In genomic region chr17:4714342-4715070, GRCh38 we compare ENCODE assay signal across 8 cellular contexts. TPM values are rescaled to one million over a fixed set of nuclear protein-coding genes. Genes with fewer than 3 reads are reported as not detected.
DNase-seq lines count a peak whose midpoint lies in the region; ATAC-seq, FAIRE-seq and TF ChIP-seq lines count a peak whose summit lies in the region.
"Not testable (repeated sequence)": the region's sequence is repeated elsewhere in the genome, so short reads cannot be mapped to it uniquely, and the experiment has no call there.
"Had no signal": no experiment of that assay in that cellular context is flagged by ENCODE, and none has a peak within 500 bp of the region (broad histone marks: within the 10 kb centered on the region; RNA-seq: fewer than 3 reads in every experiment).

No MANE protein-coding gene starts in this region.

- 95% methylated on average over 8 of the region's 15 CpGs for WGBS in HepG2 (ENCODE audit: low lambda C conversion rate)
- WGBS in spleen, 5 donors = 31 to 54% (median 44%) methylated on average over 8 to 11 of the region's 15 CpGs

- intact Hi-C loops in activated CD4-positive, alpha-beta memory T cell treated with anti-CD3 and anti-CD28 coated beads for 36 hours (cut with micrococcal nuclease) = loop anchor here (1.0 to 10.0 kb wide), 2 partner anchors 14 to 570 kb away; partner anchors contain the start of genes CYB5D2 and ZZEF1
- intact Hi-C loops in HepG2 (cut with micrococcal nuclease; ENCODE audit: unreplicated experiment) = loop anchor here (10.0 kb wide), 1 partner anchor 250 kb away; the partner anchor contains the start of gene SPAG7
- intact Hi-C loops in spleen (cut with DNase I; ENCODE audit: low total_unique reads) = loop anchor here (10.0 kb wide), 1 partner anchor 80 kb away; the partner anchor contains the start of gene PSMB6

- in situ Hi-C loops in HepG2 (cut with HindIII; ENCODE audit: extremely low pct_ligation_motif_present, low pct_unique_long_range_greater_than_20kb) = not testable (repeated sequence)

- FAIRE-seq in HepG2 (lab: Jason Lieb, UNC) = peak; percentile 37

- BruUV-seq in HepG2 (replicated peaks; lab: Mats Ljungman, UMichigan) = not testable (repeated sequence)

- peak overlapping the region; percentile 72 for H3K4me3 Mint-ChIP-seq in activated CD4-positive, alpha-beta memory T cell treated with anti-CD3 and anti-CD28 coated beads for 36 hours
- H3K4me3 Mint-ChIP-seq in activated naive CD8-positive, alpha-beta T cell = peak overlapping the region; percentile 81

- TF ChIP-seq RAD21 in HepG2 (CRISPR knock-in tag; IDR thresholded peaks at IDR 0.05) = not testable (repeated sequence)

- peaks cover 12% of the 10 kb centered on the region for H3K9me3 ChIP-seq in BLaER1
- H3K9me3 ChIP-seq in KOPT-K1 (ENCODE audit: insufficient read depth, low read length, poor library complexity, severe bottlenecking); HepG2 (ENCODE audit: low read length); spleen: not testable (repeated sequence)

- peak overlapping the region; percentile 53 for H3K9ac ChIP-seq in BLaER1
- H3K9ac ChIP-seq in HepG2 (ENCODE audit: insufficient read depth, low read depth, low read length) = not testable (repeated sequence)

- peaks cover 41% of the 10 kb centered on the region for H3K4me1 Mint-ChIP-seq in activated CD4-positive, alpha-beta memory T cell treated with anti-CD3 and anti-CD28 coated beads for 36 hours (ENCODE audit: low read depth)
- H3K4me1 Mint-ChIP-seq in activated naive CD8-positive, alpha-beta T cell (ENCODE audit: low read depth) = peaks cover 48% of the 10 kb centered on the region

- TF ChIP-seq EP300 in HepG2 (IDR thresholded peaks at IDR 0.05; ENCODE audit: low read depth in 2 of 2, low read length in 2 of 2); HepG2 (CRISPR knock-in tag; IDR thresholded peaks at IDR 0.05; ENCODE audit: borderline replicate concordance): not testable (repeated sequence)

- H3K36me3 ChIP-seq in BLaER1 (peaks cover 38% of the 10 kb centered on the region), KOPT-K1 (ENCODE audit: insufficient read depth, low read length) (peaks cover 41% of the 10 kb centered on the region), HepG2 (replicated peaks in 1 of 2; ENCODE audit: control insufficient read depth in 1 of 2, insufficient read depth in 2 of 2, low read length in 2 of 2) (peaks cover 11 to 32% of the 10 kb centered on the region in 2 experiments; a peak in 4 of 5 replicates), spleen (peaks cover 0 to 60% (median 37%) of the 10 kb centered on the region in 6 donors)

- H3K4me2 ChIP-seq in BLaER1 = peak overlapping the region; percentile 91
- H3K4me2 ChIP-seq in HepG2 (ENCODE audit: low read depth, low read length) = not testable (repeated sequence)

- CTCF ChIA-PET in activated CD4-positive, alpha-beta memory T cell treated with anti-CD3 and anti-CD28 coated beads for 36 hours (lab: Charles Lee) = interaction anchor here (1.1 to 1.9 kb wide), 2 partner anchors 76 to 148 kb away, joined by 4 to 8 read pairs; no protein-coding TSS in a partner anchor
- CTCF ChIA-PET in HepG2 (lab: Yijun Ruan, JAX; ENCODE audit: low intra/inter-chr PET ratio, low total read pairs) = not testable (repeated sequence)

- not testable (repeated sequence) for H3K9me3 Mint-ChIP-seq in activated CD4-positive, alpha-beta memory T cell treated with anti-CD3 and anti-CD28 coated beads for 36 hours; activated naive CD8-positive, alpha-beta T cell (ENCODE audit: low read depth)

- peaks cover 19% of the 10 kb centered on the region for H3K79me2 ChIP-seq in HepG2 (ENCODE audit: insufficient read depth, low read length)

- H3K27me3 Mint-ChIP-seq in activated CD4-positive, alpha-beta memory T cell treated with anti-CD3 and anti-CD28 coated beads for 36 hours; activated naive CD8-positive, alpha-beta T cell: not testable (repeated sequence)

- H3K27ac Mint-ChIP-seq in activated CD4-positive, alpha-beta memory T cell treated with anti-CD3 and anti-CD28 coated beads for 36 hours = peak overlapping the region; percentile 94
- peak overlapping the region; percentile 93 for H3K27ac Mint-ChIP-seq in activated naive CD8-positive, alpha-beta T cell

- peak overlapping the region; percentile 49 for H3K4me3 ChIP-seq in BLaER1
- H3K4me3 ChIP-seq in HepG2 (replicated peaks in 1 of 3; ENCODE audit: insufficient read depth in 1 of 3, low read depth in 2 of 3, low read length in 3 of 3) = not testable (repeated sequence)
- H3K4me3 ChIP-seq in spleen = peak overlapping the region in 5 of 8 donors; percentile 7 to 93 (median 21)

- peak overlapping the region; percentile 84 for H3K27ac ChIP-seq in BLaER1
- H3K27ac ChIP-seq in KOPT-K1 (ENCODE audit: low read depth, low read length, poor library complexity, severe bottlenecking) = peak overlapping the region; percentile 80
- H3K27ac ChIP-seq in HepG2 (ENCODE audit: extremely low read length, insufficient read depth, low read length) = not testable (repeated sequence)
- peak overlapping the region in 7 of 8 donors; percentile 74 to 99 (median 96) for H3K27ac ChIP-seq in spleen

- not testable (repeated sequence) for TF ChIP-seq POLR2A in HepG2 (IDR thresholded peaks at IDR 0.05; ENCODE audit: insufficient read depth in 1 of 2, low read depth in 2 of 2, low read length in 2 of 2); spleen (IDR thresholded peaks at IDR 0.05)

- not testable (repeated sequence) for H2AFZ ChIP-seq in HepG2 (ENCODE audit: low read length)

- H3K4me1 ChIP-seq in BLaER1 (peaks cover 89% of the 10 kb centered on the region), HepG2 (ENCODE audit: insufficient read depth, low read length) (peaks cover 40% of the 10 kb centered on the region), spleen (peaks cover 23 to 92% (median 65%) of the 10 kb centered on the region in 6 donors)

- not testable (repeated sequence) for TF ChIP-seq CTCF in HepG2 (CRISPR knock-in tag; IDR thresholded peaks at IDR 0.05); spleen (IDR thresholded peaks at IDR 0.05 in 8 of 11, conservative IDR thresholded peaks at IDR 0.05 in 3 of 11)

- not testable (repeated sequence) for DNase-seq in activated CD4-positive, alpha-beta memory T cell treated with anti-CD3 and anti-CD28 coated beads for 36 hours; HepG2 (ENCODE audit: low spot score); spleen

- POLR2A ChIA-PET in activated CD4-positive, alpha-beta memory T cell treated with anti-CD3 and anti-CD28 coated beads for 36 hours (lab: Charles Lee) = interaction anchor here (0.5 to 0.9 kb wide), 3 partner anchors 13 to 185 kb away, joined by 3 to 5 read pairs (median 3); partner anchors contain the start of gene C17orf107
- POLR2A ChIA-PET in HepG2 (lab: Yijun Ruan, JAX) = interaction anchor here (1.2 kb wide), 1 partner anchor 16 kb away, joined by 3 read pairs; no protein-coding TSS in a partner anchor

- peaks cover 15% of the 10 kb centered on the region for H4K20me1 ChIP-seq in BLaER1
- H4K20me1 ChIP-seq in HepG2 (ENCODE audit: insufficient read depth, low read length) = not testable (repeated sequence)

- peaks cover 40% of the 10 kb centered on the region for H3K36me3 Mint-ChIP-seq in activated CD4-positive, alpha-beta memory T cell treated with anti-CD3 and anti-CD28 coated beads for 36 hours
- H3K36me3 Mint-ChIP-seq in activated naive CD8-positive, alpha-beta T cell = not testable (repeated sequence)

- not testable (repeated sequence) for ATAC-seq in HepG2

- not testable (repeated sequence) for H3K27me3 ChIP-seq in BLaER1; HepG2 (ENCODE audit: control insufficient read depth in 1 of 2, insufficient read depth in 2 of 2, low read length in 2 of 2); spleen (replicated peaks in 1 of 7)

RNA-seq across cellular contexts. Expression of gene ARRB2, which starts 4.1 kb away (rescaled TPM):
- 100 to 1,000 TPM; 210 to 226 TPM for total RNA-seq in activated CD4-positive, alpha-beta memory T cell treated with anti-CD3 and anti-CD28 coated beads for 36 hours
- 15.5 and 21.5 TPM in 2 replicates for total RNA-seq in HepG2 (2016; rRNA removed; fragmentation: Illumina TruSeq; extraction: Trizol)
- total RNA-seq in HepG2 (2016; cell fraction: cytosol; rRNA removed; fragmentation: Illumina TruSeq; extraction: Trizol; ENCODE audit: low read depth) = 26.6 and 31.6 TPM in 2 replicates
- 11.0 and 21.7 TPM in 2 replicates for total RNA-seq in HepG2 (2016; cell fraction: insoluble cytoplasmic fraction; rRNA removed; fragmentation: Illumina TruSeq; extraction: Trizol)
- 39.2 and 42.1 TPM in 2 replicates for total RNA-seq in HepG2 (2016; cell fraction: membrane; rRNA removed; fragmentation: Illumina TruSeq; extraction: Trizol)
- total RNA-seq in HepG2 (2016; cell fraction: nucleus; rRNA removed; fragmentation: Illumina TruSeq; extraction: Trizol) = 14.4 and 14.9 TPM in 2 replicates
- 49.2 and 58.4 TPM in 2 replicates for polyA plus RNA-seq in HepG2 (2011; rRNA removed)
- polyA plus RNA-seq in HepG2 (2011; cell fraction: cytosol; rRNA removed) = 39.2 and 47.6 TPM in 2 replicates
- polyA plus RNA-seq in HepG2 (2011; cell fraction: nucleus; rRNA removed) = 125 and 127 TPM in 2 replicates
- 56.5 and 69.1 TPM in 2 replicates for polyA plus RNA-seq in HepG2 (2012)
- polyA plus RNA-seq in HepG2 (2016; cell fraction: cytosol; fragmentation: Illumina TruSeq; extraction: Trizol; ENCODE audit: low read depth) = 73.1 and 77.8 TPM in 2 replicates
- polyA plus RNA-seq in HepG2 (2016; cell fraction: insoluble cytoplasmic fraction; fragmentation: Illumina TruSeq; extraction: Trizol; ENCODE audit: low read depth) = 31.2 and 37.0 TPM in 2 replicates
- 82.8 and 84.1 TPM in 2 replicates for polyA plus RNA-seq in HepG2 (2016; cell fraction: membrane; fragmentation: Illumina TruSeq; extraction: Trizol; ENCODE audit: low read depth)
- 77.0 and 85.1 TPM in 2 replicates for polyA plus RNA-seq in HepG2 (2016; cell fraction: nucleus; fragmentation: Illumina TruSeq; extraction: Trizol; ENCODE audit: insufficient read depth, low read depth)
- 30.3 and 32.9 TPM in 2 replicates for polyA minus RNA-seq in HepG2 (2011; rRNA and poly(A)+ RNA removed; ENCODE audit: low replicate concordance)
- polyA minus RNA-seq in HepG2 (2011; cell fraction: cytosol; rRNA and poly(A)+ RNA removed) = 17.3 and 18.1 TPM in 2 replicates
- 19.2 and 23.5 TPM in 2 replicates for polyA minus RNA-seq in HepG2 (2011; cell fraction: nucleus; rRNA and poly(A)+ RNA removed)
- total RNA-seq in spleen = 100 to 1,000 TPM; 117 to 416 (median 226) TPM
- polyA plus RNA-seq in spleen = 100 to 1,000 TPM in 2 of 3 donors, 10 to 100 TPM in 1; 61.4 to 127 (median 120) TPM

RNA-seq across cellular contexts. Expression of gene PELP1, which starts 10.6 kb away (rescaled TPM):
- total RNA-seq in activated CD4-positive, alpha-beta memory T cell treated with anti-CD3 and anti-CD28 coated beads for 36 hours = 100 to 1,000 TPM in 1 of 2 experiments, 10 to 100 TPM in 1; 96.1 to 101 TPM
- total RNA-seq in HepG2 (2016; rRNA removed; fragmentation: Illumina TruSeq; extraction: Trizol) (27.8 and 33.2 TPM in 2 replicates), spleen (10 to 100 TPM; 21.7 to 67.6 (median 43.9) TPM)
- total RNA-seq in HepG2 (2016; cell fraction: cytosol; rRNA removed; fragmentation: Illumina TruSeq; extraction: Trizol; ENCODE audit: low read depth) = 8.6 and 9.3 TPM in 2 replicates
- total RNA-seq in HepG2 (2016; cell fraction: insoluble cytoplasmic fraction; rRNA removed; fragmentation: Illumina TruSeq; extraction: Trizol) = 29.7 and 32.3 TPM in 2 replicates
- total RNA-seq in HepG2 (2016; cell fraction: membrane; rRNA removed; fragmentation: Illumina TruSeq; extraction: Trizol) = 8.2 and 11.4 TPM in 2 replicates
- total RNA-seq in HepG2 (2016; cell fraction: nucleus; rRNA removed; fragmentation: Illumina TruSeq; extraction: Trizol) = 38.3 and 51.4 TPM in 2 replicates
- polyA plus RNA-seq in HepG2 (2011; rRNA removed) (14.9 and 22.5 TPM in 2 replicates), spleen (10 to 100 TPM; 15.7 to 34.9 (median 25.8) TPM)
- polyA plus RNA-seq in HepG2 (2011; cell fraction: cytosol; rRNA removed) = 4.3 and 5.4 TPM in 2 replicates
- polyA plus RNA-seq in HepG2 (2011; cell fraction: nucleus; rRNA removed) = 83.8 and 108 TPM in 2 replicates
- 32.3 and 36.6 TPM in 2 replicates for polyA plus RNA-seq in HepG2 (2012)
- 1.4 and 1.8 TPM in 2 replicates for polyA plus RNA-seq in HepG2 (2016; cell fraction: cytosol; fragmentation: Illumina TruSeq; extraction: Trizol; ENCODE audit: low read depth)
- 18.5 and 30.6 TPM in 2 replicates for polyA plus RNA-seq in HepG2 (2016; cell fraction: insoluble cytoplasmic fraction; fragmentation: Illumina TruSeq; extraction: Trizol; ENCODE audit: low read depth)
- 3.5 and 4.7 TPM in 2 replicates for polyA plus RNA-seq in HepG2 (2016; cell fraction: membrane; fragmentation: Illumina TruSeq; extraction: Trizol; ENCODE audit: low read depth)
- polyA plus RNA-seq in HepG2 (2016; cell fraction: nucleus; fragmentation: Illumina TruSeq; extraction: Trizol; ENCODE audit: insufficient read depth, low read depth) = 96.8 and 111 TPM in 2 replicates
- polyA minus RNA-seq in HepG2 (2011; rRNA and poly(A)+ RNA removed; ENCODE audit: low replicate concordance) = 69.8 and 87.2 TPM in 2 replicates
- 14.3 and 16.8 TPM in 2 replicates for polyA minus RNA-seq in HepG2 (2011; cell fraction: cytosol; rRNA and poly(A)+ RNA removed)
- 39.3 and 65.8 TPM in 2 replicates for polyA minus RNA-seq in HepG2 (2011; cell fraction: nucleus; rRNA and poly(A)+ RNA removed)

RNA-seq across cellular contexts. Expression of gene MED11, which starts 16.7 kb away (rescaled TPM):
- 10 to 100 TPM; 20.4 to 21.8 TPM for total RNA-seq in activated CD4-positive, alpha-beta memory T cell treated with anti-CD3 and anti-CD28 coated beads for 36 hours
- 20.2 and 25.1 TPM in 2 replicates for total RNA-seq in HepG2 (2016; rRNA removed; fragmentation: Illumina TruSeq; extraction: Trizol)
- 3.6 and 4.5 TPM in 2 replicates for total RNA-seq in HepG2 (2016; cell fraction: cytosol; rRNA removed; fragmentation: Illumina TruSeq; extraction: Trizol; ENCODE audit: low read depth)
- 20.3 and 31.3 TPM in 2 replicates for total RNA-seq in HepG2 (2016; cell fraction: insoluble cytoplasmic fraction; rRNA removed; fragmentation: Illumina TruSeq; extraction: Trizol)
- 6.8 and 9.9 TPM in 2 replicates for total RNA-seq in HepG2 (2016; cell fraction: membrane; rRNA removed; fragmentation: Illumina TruSeq; extraction: Trizol)
- total RNA-seq in HepG2 (2016; cell fraction: nucleus; rRNA removed; fragmentation: Illumina TruSeq; extraction: Trizol) = 7.9 and 8.0 TPM in 2 replicates
- polyA plus RNA-seq in HepG2 (2011; rRNA removed) = 36.2 and 39.0 TPM in 2 replicates
- 34.0 and 41.9 TPM in 2 replicates for polyA plus RNA-seq in HepG2 (2011; cell fraction: cytosol; rRNA removed)
- 23.2 and 26.5 TPM in 2 replicates for polyA plus RNA-seq in HepG2 (2011; cell fraction: nucleus; rRNA removed)
- polyA plus RNA-seq in HepG2 (2012) = 23.6 and 23.7 TPM in 2 replicates
- polyA plus RNA-seq in HepG2 (2016; cell fraction: cytosol; fragmentation: Illumina TruSeq; extraction: Trizol; ENCODE audit: low read depth) = 4.5 and 4.8 TPM in 2 replicates
- 34.8 and 37.3 TPM in 2 replicates for polyA plus RNA-seq in HepG2 (2016; cell fraction: insoluble cytoplasmic fraction; fragmentation: Illumina TruSeq; extraction: Trizol; ENCODE audit: low read depth)
- polyA plus RNA-seq in HepG2 (2016; cell fraction: membrane; fragmentation: Illumina TruSeq; extraction: Trizol; ENCODE audit: low read depth) = 7.4 and 8.2 TPM in 2 replicates
- 23.5 and 24.2 TPM in 2 replicates for polyA plus RNA-seq in HepG2 (2016; cell fraction: nucleus; fragmentation: Illumina TruSeq; extraction: Trizol; ENCODE audit: insufficient read depth, low read depth)
- 12.0 and 42.0 TPM in 2 replicates for polyA minus RNA-seq in HepG2 (2011; rRNA and poly(A)+ RNA removed; ENCODE audit: low replicate concordance)
- 9.0 and 13.7 TPM in 2 replicates for polyA minus RNA-seq in HepG2 (2011; cell fraction: cytosol; rRNA and poly(A)+ RNA removed)
- polyA minus RNA-seq in HepG2 (2011; cell fraction: nucleus; rRNA and poly(A)+ RNA removed) = 8.0 and 9.3 TPM in 2 replicates
- 10 to 100 TPM; 17.1 to 42.7 (median 22.3) TPM for total RNA-seq in spleen
- 10 to 100 TPM; 42.9 to 47.1 (median 43.8) TPM for polyA plus RNA-seq in spleen

RNA-seq across cellular contexts. Expression of gene ZMYND15, which starts 25.1 kb away (rescaled TPM):
- under 1 TPM; 0.10 to 0.24 TPM for total RNA-seq in activated CD4-positive, alpha-beta memory T cell treated with anti-CD3 and anti-CD28 coated beads for 36 hours
- total RNA-seq in HepG2 (2016; rRNA removed; fragmentation: Illumina TruSeq; extraction: Trizol) (0.15 and 0.24 TPM in 2 replicates), spleen (10 to 100 TPM in 1 of 7 donors, 1 to 10 TPM in 6; 3.8 to 11.5 (median 5.2) TPM)
- total RNA-seq in HepG2 (2016; cell fraction: cytosol; rRNA removed; fragmentation: Illumina TruSeq; extraction: Trizol; ENCODE audit: low read depth) = not detected in 2 replicates
- total RNA-seq in HepG2 (2016; cell fraction: insoluble cytoplasmic fraction; rRNA removed; fragmentation: Illumina TruSeq; extraction: Trizol) = 0.16 and 0.39 TPM in 2 replicates
- total RNA-seq in HepG2 (2016; cell fraction: membrane; rRNA removed; fragmentation: Illumina TruSeq; extraction: Trizol) = 0.10 and 0.12 TPM in 2 replicates
- total RNA-seq in HepG2 (2016; cell fraction: nucleus; rRNA removed; fragmentation: Illumina TruSeq; extraction: Trizol) = 0.38 and 0.43 TPM in 2 replicates
- polyA plus RNA-seq in HepG2 (2011; rRNA removed) (2.7 and 3.6 TPM in 2 replicates), spleen (1 to 10 TPM; 1.8 to 3.1 (median 2.2) TPM)
- 1.5 and 1.7 TPM in 2 replicates for polyA plus RNA-seq in HepG2 (2011; cell fraction: cytosol; rRNA removed)
- polyA plus RNA-seq in HepG2 (2011; cell fraction: nucleus; rRNA removed) = 14.3 and 15.2 TPM in 2 replicates
- 2.0 and 2.7 TPM in 2 replicates for polyA plus RNA-seq in HepG2 (2012)
- polyA plus RNA-seq in HepG2 (2016; cell fraction: cytosol; fragmentation: Illumina TruSeq; extraction: Trizol; ENCODE audit: low read depth) = 0.16 and 0.17 TPM in 2 replicates
- 0.28 and 0.33 TPM in 2 replicates for polyA plus RNA-seq in HepG2 (2016; cell fraction: insoluble cytoplasmic fraction; fragmentation: Illumina TruSeq; extraction: Trizol; ENCODE audit: low read depth)
- polyA plus RNA-seq in HepG2 (2016; cell fraction: membrane; fragmentation: Illumina TruSeq; extraction: Trizol; ENCODE audit: low read depth) = 0.27 and 0.44 TPM in 2 replicates
- 0.75 and 1.6 TPM in 2 replicates for polyA plus RNA-seq in HepG2 (2016; cell fraction: nucleus; fragmentation: Illumina TruSeq; extraction: Trizol; ENCODE audit: insufficient read depth, low read depth)
- polyA minus RNA-seq in HepG2 (2011; rRNA and poly(A)+ RNA removed; ENCODE audit: low replicate concordance) = 0.07 and 2.5 TPM in 2 replicates
- polyA minus RNA-seq in HepG2 (2011; cell fraction: cytosol; rRNA and poly(A)+ RNA removed) = 0.53 and 0.79 TPM in 2 replicates
- 1.5 and 2.7 TPM in 2 replicates for polyA minus RNA-seq in HepG2 (2011; cell fraction: nucleus; rRNA and poly(A)+ RNA removed)
- total RNA-seq: dermis blood vessel endothelial cell, IMR-90 had no signal

RNA-seq across cellular contexts. Expression of gene CXCL16, which starts 25.2 kb away (rescaled TPM):
- 1 to 10 TPM; 3.1 to 3.4 TPM for total RNA-seq in activated CD4-positive, alpha-beta memory T cell treated with anti-CD3 and anti-CD28 coated beads for 36 hours
- 5.4 and 9.4 TPM in 2 replicates for total RNA-seq in HepG2 (2016; rRNA removed; fragmentation: Illumina TruSeq; extraction: Trizol)
- total RNA-seq in HepG2 (2016; cell fraction: cytosol; rRNA removed; fragmentation: Illumina TruSeq; extraction: Trizol; ENCODE audit: low read depth) = 5.4 and 8.2 TPM in 2 replicates
- 5.6 and 11.1 TPM in 2 replicates for total RNA-seq in HepG2 (2016; cell fraction: insoluble cytoplasmic fraction; rRNA removed; fragmentation: Illumina TruSeq; extraction: Trizol)
- total RNA-seq in HepG2 (2016; cell fraction: membrane; rRNA removed; fragmentation: Illumina TruSeq; extraction: Trizol) = 12.1 and 12.5 TPM in 2 replicates
- 7.9 and 8.2 TPM in 2 replicates for total RNA-seq in HepG2 (2016; cell fraction: nucleus; rRNA removed; fragmentation: Illumina TruSeq; extraction: Trizol)
- 101 and 142 TPM in 2 replicates for polyA plus RNA-seq in HepG2 (2011; rRNA removed)
- polyA plus RNA-seq in HepG2 (2011; cell fraction: cytosol; rRNA removed) = 89.5 and 125 TPM in 2 replicates
- polyA plus RNA-seq in HepG2 (2011; cell fraction: nucleus; rRNA removed) = 24.7 and 41.2 TPM in 2 replicates
- polyA plus RNA-seq in HepG2 (2012) = 81.6 and 102 TPM in 2 replicates
- polyA plus RNA-seq in HepG2 (2016; cell fraction: cytosol; fragmentation: Illumina TruSeq; extraction: Trizol; ENCODE audit: low read depth) = 18.9 and 20.3 TPM in 2 replicates
- 20.4 and 22.7 TPM in 2 replicates for polyA plus RNA-seq in HepG2 (2016; cell fraction: insoluble cytoplasmic fraction; fragmentation: Illumina TruSeq; extraction: Trizol; ENCODE audit: low read depth)
- 28.0 and 31.1 TPM in 2 replicates for polyA plus RNA-seq in HepG2 (2016; cell fraction: membrane; fragmentation: Illumina TruSeq; extraction: Trizol; ENCODE audit: low read depth)
- 27.8 and 36.4 TPM in 2 replicates for polyA plus RNA-seq in HepG2 (2016; cell fraction: nucleus; fragmentation: Illumina TruSeq; extraction: Trizol; ENCODE audit: insufficient read depth, low read depth)
- polyA minus RNA-seq in HepG2 (2011; rRNA and poly(A)+ RNA removed; ENCODE audit: low replicate concordance) = 7.1 and 65.0 TPM in 2 replicates
- polyA minus RNA-seq in HepG2 (2011; cell fraction: cytosol; rRNA and poly(A)+ RNA removed) = 41.8 and 54.5 TPM in 2 replicates
- polyA minus RNA-seq in HepG2 (2011; cell fraction: nucleus; rRNA and poly(A)+ RNA removed) = 9.3 and 13.4 TPM in 2 replicates
- 100 to 1,000 TPM in 1 of 7 donors, 10 to 100 TPM in 6; 45.5 to 104 (median 70.5) TPM for total RNA-seq in spleen
- polyA plus RNA-seq in spleen = 10 to 100 TPM; 11.5 to 29.0 (median 17.2) TPM
